1 cellular context compared by ENCODE assay signal in the genomic region with DNA sequence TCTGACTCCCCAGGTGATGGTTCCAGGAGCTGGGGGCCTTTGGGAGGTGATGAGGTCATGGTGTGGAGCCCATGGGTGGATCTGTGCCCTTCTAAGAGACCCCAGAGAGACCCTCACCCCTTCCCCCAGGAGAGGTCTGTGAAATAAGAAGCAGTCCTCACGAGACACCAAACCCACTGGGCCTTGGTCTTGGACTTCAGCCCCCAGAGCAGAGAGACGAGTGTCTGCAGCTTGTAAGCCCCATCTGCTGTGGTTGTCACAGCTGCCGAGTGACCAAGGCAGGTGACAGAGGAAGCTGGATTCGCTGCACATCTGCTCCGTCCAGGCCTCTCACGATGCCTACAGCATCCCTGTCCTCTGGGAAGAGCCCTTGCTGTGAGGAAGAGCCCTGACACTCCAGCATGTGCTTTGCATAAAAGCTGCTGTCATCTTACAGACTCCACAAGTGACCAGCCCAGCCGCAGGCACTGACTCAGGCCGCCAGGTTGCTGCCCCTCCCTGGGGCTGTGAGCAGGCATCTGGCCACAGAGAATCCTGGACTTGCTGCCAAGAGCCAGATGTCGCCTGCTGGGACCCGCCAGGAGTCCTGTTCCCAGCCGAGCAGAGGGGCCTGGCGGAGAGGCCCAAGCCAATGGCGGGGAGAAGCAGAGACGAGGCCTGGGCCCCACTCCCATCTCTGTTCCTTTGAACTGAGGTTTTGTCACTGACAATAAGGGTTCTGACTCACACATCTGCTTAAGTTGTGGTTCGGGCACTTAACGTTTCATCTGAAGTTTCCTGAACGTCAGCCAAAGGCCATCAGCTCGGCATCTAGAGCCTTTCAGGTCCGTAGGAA.
TF ChIP-seq lines count a peak whose summit lies in the region.

No MANE protein-coding gene starts in this region.

TF ChIP-seq in HEK293, 187 proteins besides CTCF, POLR2A, EP300 and RAD21 (continued from another document):
- TF ChIP-seq, protein P1, sequence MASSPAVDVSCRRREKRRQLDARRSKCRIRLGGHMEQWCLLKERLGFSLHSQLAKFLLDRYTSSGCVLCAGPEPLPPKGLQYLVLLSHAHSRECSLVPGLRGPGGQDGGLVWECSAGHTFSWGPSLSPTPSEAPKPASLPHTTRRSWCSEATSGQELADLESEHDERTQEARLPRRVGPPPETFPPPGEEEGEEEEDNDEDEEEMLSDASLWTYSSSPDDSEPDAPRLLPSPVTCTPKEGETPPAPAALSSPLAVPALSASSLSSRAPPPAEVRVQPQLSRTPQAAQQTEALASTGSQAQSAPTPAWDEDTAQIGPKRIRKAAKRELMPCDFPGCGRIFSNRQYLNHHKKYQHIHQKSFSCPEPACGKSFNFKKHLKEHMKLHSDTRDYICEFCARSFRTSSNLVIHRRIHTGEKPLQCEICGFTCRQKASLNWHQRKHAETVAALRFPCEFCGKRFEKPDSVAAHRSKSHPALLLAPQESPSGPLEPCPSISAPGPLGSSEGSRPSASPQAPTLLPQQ (tag by site-specific recombination; IDR thresholded peaks at IDR 0.05) = peak; percentile 73; the same call in 1 of the 2 replicates
- TF ChIP-seq GLIS2 (tag by site-specific recombination; IDR thresholded peaks at IDR 0.05) (0 out of 2 replicates have a peak, but pooled peaks have one; percentile 26), ZNF629 (tag by site-specific recombination; IDR thresholded peaks at IDR 0.05) (no peak), SCRT1 (tag by site-specific recombination; IDR thresholded peaks at IDR 0.05; ENCODE audit: borderline replicate concordance) (peak; percentile 64; the same call in 1 of the 2 replicates), ZIC2 (tag by site-specific recombination; IDR thresholded peaks at IDR 0.05) (peak; percentile 91), ZFP69B (tag by site-specific recombination; IDR thresholded peaks at IDR 0.05) (peak; percentile 81), RBAK (tag by site-specific recombination; IDR thresholded peaks at IDR 0.05) (no peak), INSM2 (tag by site-specific recombination; IDR thresholded peaks at IDR 0.05) (no peak), ZNF510 (tag by site-specific recombination; IDR thresholded peaks at IDR 0.05; ENCODE audit: insufficient replicate concordance) (no peak), ZNF621 (tag by site-specific recombination; IDR thresholded peaks at IDR 0.05) (no peak), PATZ1 (tag by site-specific recombination; IDR thresholded peaks at IDR 0.05) (no peak), ZNF114 (tag by site-specific recombination; IDR thresholded peaks at IDR 0.05) (no peak), IKZF3 (tag by site-specific recombination; IDR thresholded peaks at IDR 0.05) (no peak)
